In the genomic region with DNA sequence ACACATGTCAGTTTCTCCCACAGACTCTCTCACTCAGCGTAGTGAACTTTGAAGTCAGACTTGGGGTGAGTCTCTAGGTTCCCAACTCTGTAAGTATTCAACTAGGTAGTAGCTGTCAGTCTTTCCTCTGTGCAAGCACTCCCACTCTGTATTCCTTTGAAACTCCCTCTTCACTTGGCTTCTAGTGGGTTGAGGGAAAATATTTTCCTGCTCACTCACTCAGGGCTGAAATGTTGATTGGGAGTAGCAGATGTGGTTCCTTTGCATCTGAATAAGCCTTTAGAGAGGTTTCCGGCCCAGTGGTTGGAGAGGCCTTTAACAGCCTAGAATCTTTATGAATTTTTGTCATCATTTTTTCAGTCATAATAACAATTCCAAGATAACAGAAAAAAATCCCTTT, we compare ENCODE assay signal across 16 cellular contexts.
"Had no signal": no experiment of that assay in that cellular context is flagged by ENCODE, and none has a peak within 500 bp of the region (broad histone marks: within the 10 kb centered on the region; RNA-seq: fewer than 3 reads in every experiment).

No MANE protein-coding gene starts in this region.

- H3K4me3 ChIP-seq: gastroesophageal sphincter, heart right ventricle, skin epidermis, tibial nerve, uterus had no signal

- H3K27me3 ChIP-seq: gastroesophageal sphincter, heart right ventricle, tibial nerve, uterus had no signal

- H3K27ac ChIP-seq: gastroesophageal sphincter, heart right ventricle, skin epidermis, tibial nerve, uterus had no signal

- H3K36me3 ChIP-seq: gastroesophageal sphincter, heart right ventricle, tibial nerve, uterus had no signal

- ATAC-seq: activated CD4-positive, CD25-positive, alpha-beta regulatory T cell treated with anti-CD3 and anti-CD28 coated beads, Interleukin-2, amount 50 U/mL, for 24 hours; gastroesophageal sphincter; heart right ventricle; left lobe of liver; natural killer cell had no signal

- DNase-seq: activated CD4-positive, alpha-beta T cell treated with anti-CD3 and anti-CD28 coated beads, Interleukin-2, amount 50 U/mL, for 1 hour; activated CD8-positive, alpha-beta memory T cell treated with anti-CD3 and anti-CD28 coated beads for 24 hours; activated gamma-delta T cell treated with Interleukin-2 at 50 U/mL for 16 hours; cerebellar nuclear complex; effector memory CD4-positive, alpha-beta T cell; heart right ventricle; islet precursor cell; natural killer cell; stimulated activated CD4-positive, alpha-beta T cell treated with anti-CD3 and anti-CD28 coated beads, Interleukin-4, amount 100 ng/mL, for 24 hours; stimulated activated naive CD4-positive, alpha-beta T cell; uterus had no signal

- H3K4me1 ChIP-seq: tibial nerve, uterus had no signal

- H3K9me3 ChIP-seq: gastroesophageal sphincter, heart right ventricle, tibial nerve, uterus had no signal
